ENCODE assay signal across 9 cellular contexts in genomic region chr19:45440873-45441654, GRCh38. TPM values are rescaled to one million over a fixed set of nuclear protein-coding genes. Genes with fewer than 3 reads are reported as not detected.
DNase-seq lines count a peak whose midpoint lies in the region; ATAC-seq and TF ChIP-seq lines count a peak whose summit lies in the region.
"Had no signal": no experiment of that assay in that cellular context is flagged by ENCODE, and none has a peak within 500 bp of the region (broad histone marks: within the 10 kb centered on the region; RNA-seq: fewer than 3 reads in every experiment).

No MANE protein-coding gene starts in this region.

- H3K27ac ChIP-seq in fibroblast of lung (ENCODE audit: insufficient read depth, low read length) (peak overlapping the region; percentile 87), subcutaneous abdominal adipose tissue (ENCODE audit: low read depth, low read length) (peak overlapping the region; percentile 84)
- H3K27ac ChIP-seq: HL-60 had no signal

- H3K9me3 ChIP-seq in fibroblast of lung (ENCODE audit: control insufficient read depth, insufficient read depth, low read depth, low read length) (no peaks in the 10 kb centered on the region), subcutaneous abdominal adipose tissue (ENCODE audit: control insufficient read depth in 5 of 5, low read length in 5 of 5) (no peaks in the 10 kb centered on the region)

- H4K20me1 ChIP-seq in fibroblast of lung (ENCODE audit: control insufficient read depth, extremely low read depth, insufficient read depth, low read length) = no peaks in the 10 kb centered on the region

- H3K4me3 ChIP-seq in fibroblast of lung (replicated peaks in 1 of 4; ENCODE audit: control extremely low read depth in 1 of 4, insufficient read depth in 1 of 4, low read depth in 3 of 4, low read length in 4 of 4) = no peak overlapping the region
- H3K4me3 ChIP-seq in subcutaneous abdominal adipose tissue (ENCODE audit: low read depth in 1 of 5, low read length in 5 of 5) = peak overlapping the region in 1 of 5 donors; percentile 67

- TF ChIP-seq CTCF in fibroblast of lung (conservative IDR thresholded peaks at IDR 0.05 in 1 of 2, IDR thresholded peaks at IDR 0.05 in 1 of 2; ENCODE audit: low read depth in 1 of 2, low read length in 2 of 2) = no peak

- H3K4me1 ChIP-seq in fibroblast of lung (ENCODE audit: control insufficient read depth, extremely low read depth, insufficient read depth, low read length) (peaks cover 17% of the 10 kb centered on the region), subcutaneous abdominal adipose tissue (ENCODE audit: control insufficient read depth in 5 of 5, insufficient read depth in 5 of 5, low read length in 5 of 5) (peaks cover 4 to 34% (median 33%) of the 10 kb centered on the region in 5 donors)

- no peak for DNase-seq in activated CD4-positive, alpha-beta T cell treated with anti-CD3 and anti-CD28 coated beads, Interleukin-2, amount 10 ng/mL, durations not matched to agents 24 days and 14 days
- no peak for DNase-seq in activated CD4-positive, alpha-beta T cell treated with anti-CD3 and anti-CD28 coated beads for 1 hour
- peak; percentile 57 for DNase-seq in SK-N-DZ (ENCODE audit: low spot score)
- DNase-seq in fibroblast of lung (ENCODE audit: low read depth in 2 of 2) = peak in 1 of 2 donors; percentile 50
- DNase-seq in stimulated activated CD4-positive, alpha-beta T cell treated with anti-CD3 and anti-CD28 coated beads, Interleukin-2, amount 100 ng/mL, for 48 hours = no peak

- no peaks in the 10 kb centered on the region for H3K79me2 ChIP-seq in fibroblast of lung (ENCODE audit: control insufficient read depth, insufficient read depth, low read length)

- no peaks in the 10 kb centered on the region for H3K36me3 Mint-ChIP-seq in activated CD4-positive, alpha-beta T cell treated with anti-CD3 and anti-CD28 coated beads, Interleukin-2, amount 10 ng/mL, durations not matched to agents 24 days and 14 days (ENCODE audit: low read depth)

- peaks cover 29% of the 10 kb centered on the region for H3K4me1 Mint-ChIP-seq in activated CD4-positive, alpha-beta T cell treated with anti-CD3 and anti-CD28 coated beads, Interleukin-2, amount 10 ng/mL, durations not matched to agents 24 days and 14 days

- H3K4me2 ChIP-seq in fibroblast of lung (ENCODE audit: extremely low read depth, insufficient read depth, low read length) = no peak overlapping the region

- H3K27me3 ChIP-seq in fibroblast of lung (ENCODE audit: control insufficient read depth, insufficient read depth, low read length) (no peaks in the 10 kb centered on the region), subcutaneous abdominal adipose tissue (ENCODE audit: control insufficient read depth in 5 of 5, insufficient read depth in 4 of 5, low read length in 5 of 5) (no peaks in the 10 kb centered on the region)

- ATAC-seq in HG03045 (IDR thresholded peaks at IDR 0.05; ENCODE audit: unreplicated experiment) = no peak
- ATAC-seq in GM18861 (IDR thresholded peaks at IDR 0.05; ENCODE audit: unreplicated experiment) = no peak

- H3K27me3 Mint-ChIP-seq in activated CD4-positive, alpha-beta T cell treated with anti-CD3 and anti-CD28 coated beads, Interleukin-2, amount 10 ng/mL, durations not matched to agents 24 days and 14 days = peaks cover 6% of the 10 kb centered on the region

- H3K36me3 ChIP-seq in fibroblast of lung (ENCODE audit: control insufficient read depth, insufficient read depth, low read length) (no peaks in the 10 kb centered on the region), subcutaneous abdominal adipose tissue (ENCODE audit: control insufficient read depth in 5 of 5, insufficient read depth in 5 of 5, low read length in 5 of 5) (no peaks in the 10 kb centered on the region)

- H3K9ac ChIP-seq in fibroblast of lung (ENCODE audit: insufficient read depth, low read length) (no peak overlapping the region), subcutaneous abdominal adipose tissue (ENCODE audit: low read length in 5 of 5) (no peak overlapping the region)

- no peaks in the 10 kb centered on the region for H3K9me3 Mint-ChIP-seq in activated CD4-positive, alpha-beta T cell treated with anti-CD3 and anti-CD28 coated beads, Interleukin-2, amount 10 ng/mL, durations not matched to agents 24 days and 14 days

- H3K27ac Mint-ChIP-seq in activated CD4-positive, alpha-beta T cell treated with anti-CD3 and anti-CD28 coated beads, Interleukin-2, amount 10 ng/mL, durations not matched to agents 24 days and 14 days = peak overlapping the region; percentile 46

- intact Hi-C loops in activated CD4-positive, alpha-beta T cell treated with anti-CD3 and anti-CD28 coated beads, Interleukin-2, amount 10 ng/mL, durations not matched to agents 24 days and 14 days (cut with micrococcal nuclease) = no loop called here

- H3K4me3 Mint-ChIP-seq in activated CD4-positive, alpha-beta T cell treated with anti-CD3 and anti-CD28 coated beads, Interleukin-2, amount 10 ng/mL, durations not matched to agents 24 days and 14 days = peak overlapping the region; percentile 80

- H2AFZ ChIP-seq in fibroblast of lung (ENCODE audit: low read length) = no peak overlapping the region

RNA-seq across cellular contexts. Expression of gene ERCC1, which starts 17.3 kb away (rescaled TPM):
- 123 and 124 TPM in 2 replicates for total RNA-seq in activated CD4-positive, alpha-beta T cell treated with anti-CD3 and anti-CD28 coated beads, Interleukin-2, amount 10 ng/mL, durations not matched to agents 24 days and 14 days
- 85.0 and 101 TPM in 2 replicates for polyA plus RNA-seq in SK-N-DZ (2014; cell fraction: cytosol; rRNA removed)
- polyA plus RNA-seq in SK-N-DZ (2014; cell fraction: nucleus; rRNA removed) = 66.4 and 73.4 TPM in 2 replicates
- 81.1 and 81.4 TPM in 2 replicates for total RNA-seq in fibroblast of lung
- 49.3 and 69.6 TPM in 2 replicates for polyA plus RNA-seq in fibroblast of lung
- 104 and 125 TPM in 2 replicates for polyA plus RNA-seq in fibroblast of lung (2012)
- 181 and 256 TPM in 2 replicates for polyA minus RNA-seq in fibroblast of lung (ENCODE audit: low replicate concordance)

RNA-seq across cellular contexts. Expression of gene FOSB, which starts 26.7 kb away (rescaled TPM):
- total RNA-seq in activated CD4-positive, alpha-beta T cell treated with anti-CD3 and anti-CD28 coated beads, Interleukin-2, amount 10 ng/mL, durations not matched to agents 24 days and 14 days = 11.3 TPM in 2 replicates
- polyA plus RNA-seq in SK-N-DZ (2014; cell fraction: cytosol; rRNA removed) = not detected in 2 replicates
- not detected in 2 replicates for polyA plus RNA-seq in SK-N-DZ (2014; cell fraction: nucleus; rRNA removed)
- 9.5 and 24.9 TPM in 2 replicates for total RNA-seq in fibroblast of lung
- polyA plus RNA-seq in fibroblast of lung = 2.8 and 48.6 TPM in 2 replicates
- 4.6 and 43.1 TPM in 2 replicates for polyA plus RNA-seq in fibroblast of lung (2012)
- polyA minus RNA-seq in fibroblast of lung (ENCODE audit: low replicate concordance) = 20.3 and 218 TPM in 2 replicates

RNA-seq across cellular contexts. Expression of gene POLR1G, which starts 34.6 kb away (rescaled TPM):
- 25.3 and 26.5 TPM in 2 replicates for total RNA-seq in activated CD4-positive, alpha-beta T cell treated with anti-CD3 and anti-CD28 coated beads, Interleukin-2, amount 10 ng/mL, durations not matched to agents 24 days and 14 days
- 13.2 and 16.8 TPM in 2 replicates for polyA plus RNA-seq in SK-N-DZ (2014; cell fraction: cytosol; rRNA removed)
- 4.0 and 7.9 TPM in 2 replicates for polyA plus RNA-seq in SK-N-DZ (2014; cell fraction: nucleus; rRNA removed)
- 3.6 and 5.4 TPM in 2 replicates for total RNA-seq in fibroblast of lung
- polyA plus RNA-seq in fibroblast of lung = 4.7 and 5.3 TPM in 2 replicates
- polyA plus RNA-seq in fibroblast of lung (2012) = 3.5 and 4.3 TPM in 2 replicates
- polyA minus RNA-seq in fibroblast of lung (ENCODE audit: low replicate concordance) = 5.8 and 7.2 TPM in 2 replicates

RNA-seq across cellular contexts. Expression of gene PPP1R13L, which starts 36.2 kb away (rescaled TPM):
- 12.7 and 13.4 TPM in 2 replicates for total RNA-seq in activated CD4-positive, alpha-beta T cell treated with anti-CD3 and anti-CD28 coated beads, Interleukin-2, amount 10 ng/mL, durations not matched to agents 24 days and 14 days
- polyA plus RNA-seq in SK-N-DZ (2014; cell fraction: cytosol; rRNA removed) = 1.1 and 2.6 TPM in 2 replicates
- 0.90 and 1.7 TPM in 2 replicates for polyA plus RNA-seq in SK-N-DZ (2014; cell fraction: nucleus; rRNA removed)
- total RNA-seq in fibroblast of lung = 1.5 and 3.0 TPM in 2 replicates
- 1.2 and 5.8 TPM in 2 replicates for polyA plus RNA-seq in fibroblast of lung
- 4.1 and 12.9 TPM in 2 replicates for polyA plus RNA-seq in fibroblast of lung (2012)
- 0.74 and 8.8 TPM in 2 replicates for polyA minus RNA-seq in fibroblast of lung (ENCODE audit: low replicate concordance)

RNA-seq across cellular contexts. Expression of gene RTN2, which starts 55.8 kb away (rescaled TPM):
- total RNA-seq in activated CD4-positive, alpha-beta T cell treated with anti-CD3 and anti-CD28 coated beads, Interleukin-2, amount 10 ng/mL, durations not matched to agents 24 days and 14 days = 2.6 and 2.8 TPM in 2 replicates
- polyA plus RNA-seq in SK-N-DZ (2014; cell fraction: cytosol; rRNA removed) = 35.2 and 50.4 TPM in 2 replicates
- polyA plus RNA-seq in SK-N-DZ (2014; cell fraction: nucleus; rRNA removed) = 33.0 and 40.4 TPM in 2 replicates
- total RNA-seq in fibroblast of lung = 5.1 and 7.9 TPM in 2 replicates
- polyA plus RNA-seq in fibroblast of lung = 8.9 and 11.7 TPM in 2 replicates
- 19.8 and 23.8 TPM in 2 replicates for polyA plus RNA-seq in fibroblast of lung (2012)
- polyA minus RNA-seq in fibroblast of lung (ENCODE audit: low replicate concordance) = 15.0 and 45.2 TPM in 2 replicates
